In the genomic region with DNA sequence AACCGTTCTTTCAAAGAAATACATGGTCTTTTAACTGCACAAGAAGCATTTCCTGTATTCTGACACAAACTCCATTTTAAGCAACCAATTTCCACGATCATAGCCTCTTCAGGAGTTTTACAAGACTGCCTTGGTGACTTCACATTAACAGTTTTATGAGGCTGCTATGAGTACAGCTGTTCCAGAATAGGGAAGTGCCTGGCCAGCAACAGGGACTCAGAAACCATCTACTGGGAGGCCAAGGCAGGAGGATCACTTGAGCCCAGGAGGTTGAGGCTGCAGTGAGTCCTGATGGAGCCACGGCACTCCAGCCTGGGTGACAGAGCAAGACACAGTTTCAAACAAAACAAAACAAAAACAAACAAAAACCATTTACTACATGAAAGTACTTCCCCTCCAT, we compare ENCODE assay signal across 28 cellular contexts.
DNase-seq lines count a peak whose midpoint lies in the region; ATAC-seq and TF ChIP-seq lines count a peak whose summit lies in the region.
"Had no signal": no experiment of that assay in that cellular context is flagged by ENCODE, and none has a peak within 500 bp of the region (broad histone marks: within the 10 kb centered on the region; RNA-seq: fewer than 3 reads in every experiment).

No MANE protein-coding gene starts in this region.

- no peaks in the 10 kb centered on the region for H3K36me3 ChIP-seq in naive thymus-derived CD4-positive, alpha-beta T cell (ENCODE audit: control insufficient read depth in 2 of 3, insufficient read depth in 3 of 3, low read length in 3 of 3)
- H3K36me3 ChIP-seq in effector memory CD4-positive, alpha-beta T cell (ENCODE audit: control insufficient read depth, insufficient read depth, low read length), result no peaks in the 10 kb centered on the region
- H3K36me3 ChIP-seq in right lobe of liver, result no peaks in the 10 kb centered on the region
- H3K36me3 ChIP-seq: HAP-1, right atrium auricular region, vagina had no signal

- no peak overlapping the region for H3K27ac ChIP-seq in naive thymus-derived CD4-positive, alpha-beta T cell (ENCODE audit: low read depth, low read length)
- H3K27ac ChIP-seq in effector memory CD4-positive, alpha-beta T cell (ENCODE audit: insufficient read depth, low read length, poor library complexity, severe bottlenecking), result no peak overlapping the region
- H3K27ac ChIP-seq in right lobe of liver, result no peak overlapping the region
- H3K27ac ChIP-seq: parathyroid adenoma, right atrium auricular region, testis, vagina had no signal

- intact Hi-C loops in naive thymus-derived CD4-positive, alpha-beta T cell (cut with micrococcal nuclease), result no loop called here
- intact Hi-C loops in activated CD4-positive, alpha-beta T cell treated with anti-CD3 and anti-CD28 coated beads for 36 hours (cut with DNase I, micrococcal nuclease), result loop anchor here in 1 of 2 experiments (5.0 kb wide), 1 partner anchor 44 kb away; no protein-coding TSS in a partner anchor
- intact Hi-C loops in right lobe of liver (cut with DNase I), result no loop called here

- DNase-seq in KBM-7 (peak; percentile 71), NOMO-1 treated with DMSO at 0.1 percent for 48 hours (lab: John Stamatoyannopoulos, UW; ENCODE audit: unreplicated experiment) (peak; percentile 84), right lobe of liver (no peak)
- DNase-seq in naive thymus-derived CD4-positive, alpha-beta T cell, result no peak
- no peak for DNase-seq in effector memory CD4-positive, alpha-beta T cell
- DNase-seq in activated CD4-positive, alpha-beta T cell treated with anti-CD3 and anti-CD28 coated beads for 36 hours, result no peak
- DNase-seq: activated CD4-positive, alpha-beta memory T cell treated with anti-CD3 and anti-CD28 coated beads for 36 hours; activated naive CD8-positive, alpha-beta T cell treated with anti-CD3 and anti-CD28 coated beads for 36 hours; C1 segment of cervical spinal cord; effector memory CD8-positive, alpha-beta T cell; foreskin melanocyte; natural killer cell; NCI-H1694 treated with DMSO at 0.1 percent for 48 hours; NCI-H2171 treated with DMSO at 0.1 percent for 48 hours; NCI-H524; stimulated activated CD4-positive, alpha-beta T cell treated with anti-CD3 and anti-CD28 coated beads, Interleukin-12 subunit alpha, Interleukin-12 subunit beta, amount 100 ng/mL, for 4 hours; stimulated activated CD4-positive, alpha-beta T cell treated with anti-CD3 and anti-CD28 coated beads, Interleukin-4, amount 100 ng/mL, for 24 hours; stimulated activated naive CD4-positive, alpha-beta T cell; T-helper 9 cell; testis had no signal

- 50% methylated on average over 3 of the region's 3 CpGs for WGBS in right lobe of liver (ENCODE audit: insufficient coverage, low coverage, low lambda C conversion rate, missing lambda C conversion rate)

- no peaks in the 10 kb centered on the region for H3K4me1 ChIP-seq in naive thymus-derived CD4-positive, alpha-beta T cell (ENCODE audit: control insufficient read depth in 2 of 2, insufficient read depth in 2 of 2, low read length in 2 of 2)
- H3K4me1 ChIP-seq in effector memory CD4-positive, alpha-beta T cell (ENCODE audit: control insufficient read depth, insufficient read depth, low read length, poor library complexity, severe bottlenecking), result no peaks in the 10 kb centered on the region
- H3K4me1 ChIP-seq in right lobe of liver, result no peaks in the 10 kb centered on the region
- H3K4me1 ChIP-seq: parathyroid adenoma, right atrium auricular region, testis, vagina had no signal

- CTCF ChIA-PET in naive thymus-derived CD4-positive, alpha-beta T cell (lab: Charles Lee), result no interaction called here
- CTCF ChIA-PET in activated CD4-positive, alpha-beta T cell treated with anti-CD3 and anti-CD28 coated beads for 36 hours (lab: Charles Lee), result interaction anchor here (0.6 to 1.2 kb wide), 3 partner anchors 50 to 143 kb away, joined by 4 read pairs; no protein-coding TSS in a partner anchor

- H3K9me3 Mint-ChIP-seq in activated T-helper 17 cell treated with anti-CD3 and anti-CD28 coated beads, Interleukin-2, amount 50 U/mL, for 72 hours, result no peaks in the 10 kb centered on the region
- no peaks in the 10 kb centered on the region for H3K9me3 Mint-ChIP-seq in naive thymus-derived CD4-positive, alpha-beta T cell
- H3K9me3 Mint-ChIP-seq in activated CD4-positive, alpha-beta T cell treated with anti-CD3 and anti-CD28 coated beads for 36 hours (ENCODE audit: low read depth), result no peaks in the 10 kb centered on the region
- H3K9me3 Mint-ChIP-seq: activated CD4-positive, alpha-beta memory T cell treated with anti-CD3 and anti-CD28 coated beads for 36 hours; activated naive CD8-positive, alpha-beta T cell treated with anti-CD3 and anti-CD28 coated beads for 36 hours; effector memory CD8-positive, alpha-beta T cell; IgD-negative memory B cell; natural killer cell had no signal

- peaks cover 5% of the 10 kb centered on the region for H3K4me1 Mint-ChIP-seq in activated T-helper 17 cell treated with anti-CD3 and anti-CD28 coated beads, Interleukin-2, amount 50 U/mL, for 72 hours
- peaks cover 0 to 14% (median 4%) of the 10 kb centered on the region in 7 donors for H3K4me1 Mint-ChIP-seq in naive thymus-derived CD4-positive, alpha-beta T cell
- H3K4me1 Mint-ChIP-seq in activated CD4-positive, alpha-beta T cell treated with anti-CD3 and anti-CD28 coated beads for 36 hours, result peaks cover 23% of the 10 kb centered on the region
- H3K4me1 Mint-ChIP-seq: IgD-negative memory B cell, natural killer cell had no signal

- H3K27ac Mint-ChIP-seq in activated T-helper 17 cell treated with anti-CD3 and anti-CD28 coated beads, Interleukin-2, amount 50 U/mL, for 72 hours, result peak overlapping the region; percentile 3
- peak overlapping the region in 1 of 9 donors; percentile 1 for H3K27ac Mint-ChIP-seq in naive thymus-derived CD4-positive, alpha-beta T cell
- no peak overlapping the region for H3K27ac Mint-ChIP-seq in activated CD4-positive, alpha-beta T cell treated with anti-CD3 and anti-CD28 coated beads for 36 hours
- H3K27ac Mint-ChIP-seq: activated CD4-positive, alpha-beta memory T cell treated with anti-CD3 and anti-CD28 coated beads for 36 hours; activated naive CD8-positive, alpha-beta T cell treated with anti-CD3 and anti-CD28 coated beads for 36 hours; effector memory CD8-positive, alpha-beta T cell; IgD-negative memory B cell; natural killer cell had no signal

- ATAC-seq in activated T-helper 17 cell treated with anti-CD3 and anti-CD28 coated beads, Interleukin-2, amount 50 U/mL, for 72 hours (replicated peaks), result no peak
- peak; percentile 48 for ATAC-seq in naive thymus-derived CD4-positive, alpha-beta T cell
- no peak for ATAC-seq in activated CD4-positive, alpha-beta T cell treated with anti-CD3 and anti-CD28 coated beads for 36 hours
- no peak for ATAC-seq in right lobe of liver
- ATAC-seq: effector memory CD8-positive, alpha-beta T cell; esophagus mucosa; left lobe of liver; natural killer cell had no signal

- no peak overlapping the region for H3K4me3 ChIP-seq in naive thymus-derived CD4-positive, alpha-beta T cell (ENCODE audit: low read length)
- no peak overlapping the region for H3K4me3 ChIP-seq in effector memory CD4-positive, alpha-beta T cell (ENCODE audit: insufficient read depth, low read depth, low read length, poor library complexity, severe bottlenecking)
- no peak overlapping the region for H3K4me3 ChIP-seq in right lobe of liver
- H3K4me3 ChIP-seq: HAP-1, right atrium auricular region, testis, vagina had no signal

- no peak overlapping the region for H3K4me3 Mint-ChIP-seq in activated T-helper 17 cell treated with anti-CD3 and anti-CD28 coated beads, Interleukin-2, amount 50 U/mL, for 72 hours
- peak overlapping the region in 1 of 10 donors; percentile 1 for H3K4me3 Mint-ChIP-seq in naive thymus-derived CD4-positive, alpha-beta T cell
- no peak overlapping the region for H3K4me3 Mint-ChIP-seq in activated CD4-positive, alpha-beta T cell treated with anti-CD3 and anti-CD28 coated beads for 36 hours
- H3K4me3 Mint-ChIP-seq: activated CD4-positive, alpha-beta memory T cell treated with anti-CD3 and anti-CD28 coated beads for 36 hours; activated naive CD8-positive, alpha-beta T cell treated with anti-CD3 and anti-CD28 coated beads for 36 hours; effector memory CD8-positive, alpha-beta T cell; IgD-negative memory B cell; natural killer cell had no signal

- H3K36me3 Mint-ChIP-seq in activated T-helper 17 cell treated with anti-CD3 and anti-CD28 coated beads, Interleukin-2, amount 50 U/mL, for 72 hours (ENCODE audit: low read depth), result peaks cover 23% of the 10 kb centered on the region
- no peaks in the 10 kb centered on the region for H3K36me3 Mint-ChIP-seq in naive thymus-derived CD4-positive, alpha-beta T cell
- no peaks in the 10 kb centered on the region for H3K36me3 Mint-ChIP-seq in activated CD4-positive, alpha-beta T cell treated with anti-CD3 and anti-CD28 coated beads for 36 hours (ENCODE audit: low read depth)
- H3K36me3 Mint-ChIP-seq: activated CD4-positive, alpha-beta memory T cell treated with anti-CD3 and anti-CD28 coated beads for 36 hours; natural killer cell had no signal

- H3K27me3 ChIP-seq in naive thymus-derived CD4-positive, alpha-beta T cell (ENCODE audit: control insufficient read depth in 2 of 2, insufficient read depth in 2 of 2, low read length in 2 of 2), result no peaks in the 10 kb centered on the region
- H3K27me3 ChIP-seq in effector memory CD4-positive, alpha-beta T cell (replicated peaks; ENCODE audit: control insufficient read depth, insufficient read depth, low read length, poor library complexity, severe bottlenecking), result no peaks in the 10 kb centered on the region
- H3K27me3 ChIP-seq in right lobe of liver, result no peaks in the 10 kb centered on the region
- H3K27me3 ChIP-seq: right atrium auricular region, testis, vagina had no signal

- TF ChIP-seq CTCF in right lobe of liver (IDR thresholded peaks at IDR 0.05), result no peak

- POLR2A ChIA-PET in naive thymus-derived CD4-positive, alpha-beta T cell (lab: Charles Lee), result no interaction called here
- POLR2A ChIA-PET in activated CD4-positive, alpha-beta T cell treated with anti-CD3 and anti-CD28 coated beads for 36 hours (lab: Charles Lee), result no interaction called here

- in situ Hi-C loops in KBM-7 (cut with MboI; ENCODE audit: low pct_unique_long_range_greater_than_20kb, low sequenced_read_pairs), result no loop called here

- no peak for TF ChIP-seq POLR2A in right lobe of liver (IDR thresholded peaks at IDR 0.05)

- no peaks in the 10 kb centered on the region for H3K9me3 ChIP-seq in naive thymus-derived CD4-positive, alpha-beta T cell (ENCODE audit: control insufficient read depth in 2 of 3, low read length in 3 of 3)
- no peaks in the 10 kb centered on the region for H3K9me3 ChIP-seq in effector memory CD4-positive, alpha-beta T cell (ENCODE audit: control insufficient read depth, low read length)
- H3K9me3 ChIP-seq in right lobe of liver, result no peaks in the 10 kb centered on the region
- H3K9me3 ChIP-seq: HAP-1, right atrium auricular region, testis, vagina had no signal

- no peaks in the 10 kb centered on the region for H3K27me3 Mint-ChIP-seq in activated T-helper 17 cell treated with anti-CD3 and anti-CD28 coated beads, Interleukin-2, amount 50 U/mL, for 72 hours
- H3K27me3 Mint-ChIP-seq in naive thymus-derived CD4-positive, alpha-beta T cell, result peaks cover 0 to 4% (median 0%) of the 10 kb centered on the region in 5 donors
- H3K27me3 Mint-ChIP-seq in activated CD4-positive, alpha-beta T cell treated with anti-CD3 and anti-CD28 coated beads for 36 hours, result no peaks in the 10 kb centered on the region
- H3K27me3 Mint-ChIP-seq: activated CD4-positive, alpha-beta memory T cell treated with anti-CD3 and anti-CD28 coated beads for 36 hours; activated naive CD8-positive, alpha-beta T cell treated with anti-CD3 and anti-CD28 coated beads for 36 hours; effector memory CD8-positive, alpha-beta T cell had no signal

Comparison
In these comparisons a context has a peak if more than half of its experiments do, and no peak if none do; other contexts are left out.
1. DNase-seq: peak in KBM-7 (single experiment) and NOMO-1 treated with DMSO at 0.1 percent for 48 hours (single experiment); none in naive thymus-derived CD4-positive, alpha-beta T cell (0 of 9), effector memory CD4-positive, alpha-beta T cell (0 of 3), activated CD4-positive, alpha-beta T cell treated with anti-CD3 and anti-CD28 coated beads for 36 hours (single experiment) and right lobe of liver (0 of 3).